Comparison of ENCODE assay signal across 9 cellular contexts in the genomic region with DNA sequence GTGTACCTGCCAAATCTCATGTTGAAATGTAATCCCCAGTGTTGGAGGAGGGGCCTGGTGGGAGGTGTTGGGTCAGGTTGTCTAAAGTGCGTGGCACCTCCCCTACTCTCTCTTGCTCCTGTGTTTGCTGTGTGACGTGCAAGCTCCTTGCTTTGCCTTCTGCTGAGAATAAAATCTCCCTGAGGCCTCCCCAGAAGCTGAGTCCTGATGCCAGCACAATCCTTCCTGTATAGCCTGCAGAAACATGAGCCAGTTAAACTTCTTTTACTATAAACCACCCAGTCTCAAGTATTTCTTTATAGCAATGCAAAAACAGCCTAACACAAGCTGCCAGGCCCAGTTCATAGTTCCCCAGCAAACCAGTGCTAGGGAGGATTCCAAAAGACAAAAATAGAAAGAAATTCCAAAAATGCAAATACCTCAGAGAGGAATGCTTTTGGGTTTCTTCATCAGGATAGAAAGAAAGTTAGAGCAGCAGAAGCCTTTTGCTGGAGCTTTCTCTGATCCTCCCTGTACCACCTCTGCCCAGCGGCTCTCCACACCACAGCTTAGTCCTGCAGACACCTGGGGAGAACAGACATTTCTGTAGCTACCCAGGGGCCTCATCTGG. TPM values are rescaled to one million over a fixed set of nuclear protein-coding genes. Genes with fewer than 3 reads are reported as not detected.
DNase-seq lines count a peak whose midpoint lies in the region; ATAC-seq and TF ChIP-seq lines count a peak whose summit lies in the region.
"Had no signal": no experiment of that assay in that cellular context is flagged by ENCODE, and none has a peak within 500 bp of the region (broad histone marks: within the 10 kb centered on the region; RNA-seq: fewer than 3 reads in every experiment).

No MANE protein-coding gene starts in this region.

- intact Hi-C loops in ovary (cut with DNase I): no loop called here

- H3K36me3 ChIP-seq in SJSA1 (no peaks in the 10 kb centered on the region), ovary (no peaks in the 10 kb centered on the region)

- H3K27me3 ChIP-seq in SJSA1 (replicated peaks) (no peaks in the 10 kb centered on the region), ovary (no peaks in the 10 kb centered on the region)

- ATAC-seq in HG02885 (IDR thresholded peaks at IDR 0.05; ENCODE audit: poor library complexity, unreplicated experiment) (no peak), HG03354 (IDR thresholded peaks at IDR 0.05; ENCODE audit: poor library complexity, severe bottlenecking, unreplicated experiment) (no peak)

- DNase-seq in EL (peak; percentile 84), SJSA1 (ENCODE audit: low read depth in 1 of 2, low spot score in 2 of 2) (peak; percentile 53 to 77), glomerular visceral epithelial cell (ENCODE audit: extremely low spot score) (peak; percentile 40), ovary (peak in 4 of 5 donors; percentile 33 to 45 (median 40)), SIG-M5 treated with dmso at 0.1 percent for 504 hours (lab: John Stamatoyannopoulos, UW; ENCODE audit: unreplicated experiment) (no peak), NCI-H1694 (lab: John Stamatoyannopoulos, UW) (no peak)
- DNase-seq: amygdala had no signal

- H3K4me3 ChIP-seq in SJSA1 (no peak overlapping the region), ovary (no peak overlapping the region)

- peaks cover 3% of the 10 kb centered on the region; the same call in 1 of the 2 replicates for H3K9me3 ChIP-seq in SJSA1 (replicated peaks)
- no peaks in the 10 kb centered on the region for H3K9me3 ChIP-seq in ovary

- no peak for TF ChIP-seq POLR2A in ovary (IDR thresholded peaks at IDR 0.05)

- no peak for TF ChIP-seq EP300 in ovary (IDR thresholded peaks at IDR 0.05)

- H3K4me1 ChIP-seq in SJSA1 (replicated peaks) (peaks cover 21% of the 10 kb centered on the region), ovary (ENCODE audit: insufficient read depth) (peaks cover 9% of the 10 kb centered on the region)

- 17 to 23% (median 18%) methylated on average over 3 of the region's 3 CpGs for WGBS in ovary, 3 donors

- H3K27ac ChIP-seq in SJSA1 (peak overlapping the region; percentile 75), ovary (peak overlapping the region in 1 of 2 donors; percentile 5)

- TF ChIP-seq CTCF in ovary (IDR thresholded peaks at IDR 0.05): no peak

RNA-seq across cellular contexts. Expression of a gene that starts 25.9 kb away (rescaled TPM):
- 119 and 134 TPM in 2 replicates for total RNA-seq in SJSA1 (2014; rRNA removed; shearing (Covaris generic))
- total RNA-seq in ovary: 100 to 1,000 TPM in 5 of 7 donors, 10 to 100 TPM in 2; 65.5 to 151 (median 134) TPM
- 100 to 1,000 TPM in 1 of 2 donors, 10 to 100 TPM in 1; 51.3 to 168 TPM for polyA plus RNA-seq in ovary

Comparison
In these comparisons a context has a peak if more than half of its experiments do, and no peak if none do; other contexts are left out.
1. DNase-seq: peak in EL (single experiment), SJSA1 (2 of 2), glomerular visceral epithelial cell (single experiment) and ovary (4 of 5); none in SIG-M5 treated with dmso at 0.1 percent for 504 hours (single experiment) and NCI-H1694 (single experiment).